ENCODE assay signal across 17 cellular contexts in the genomic region with DNA sequence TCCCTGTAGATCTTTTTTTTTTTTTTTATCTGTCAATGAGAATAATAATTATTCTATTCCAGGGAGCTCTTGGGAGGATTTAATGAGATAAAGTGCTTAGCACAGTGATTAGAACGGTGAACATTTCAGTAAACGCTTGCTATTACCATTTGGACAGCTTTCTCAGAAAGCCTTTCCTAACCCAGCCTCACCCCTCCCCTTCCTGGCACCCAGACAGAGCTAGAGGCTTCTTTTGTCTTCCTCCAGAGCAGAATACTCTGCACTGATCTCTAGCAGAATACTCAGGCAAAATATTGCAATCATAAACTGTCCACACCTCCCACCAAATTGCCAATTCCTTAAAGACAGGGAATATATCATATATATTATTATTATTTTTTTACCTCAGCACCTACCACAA.
A peak's percentile ranks its signal among the peaks of the same experiment; 100 is the strongest.
DNase-seq lines count a peak whose midpoint lies in the region; ATAC-seq and TF ChIP-seq lines count a peak whose summit lies in the region.
"Had no signal": no experiment of that assay in that cellular context is flagged by ENCODE, and none has a peak within 500 bp of the region (broad histone marks: within the 10 kb centered on the region; RNA-seq: fewer than 3 reads in every experiment).

No MANE protein-coding gene starts in this region.

- H3K27ac Mint-ChIP-seq in neural progenitor cell = no peak overlapping the region
- H3K27ac Mint-ChIP-seq in effector memory CD8-positive, alpha-beta T cell = peak overlapping the region in 1 of 2 donors; percentile 6
- H3K27ac Mint-ChIP-seq: B cell had no signal

- no peaks in the 10 kb centered on the region for H3F3A ChIP-seq in neural progenitor cell (ENCODE audit: low read depth)

- ATAC-seq in effector memory CD8-positive, alpha-beta T cell (replicated peaks) = no peak
- ATAC-seq: HepG2, Panc1 had no signal

- no peak overlapping the region for H3K4me3 Mint-ChIP-seq in neural progenitor cell
- H3K4me3 Mint-ChIP-seq in effector memory CD8-positive, alpha-beta T cell = no peak overlapping the region
- H3K4me3 Mint-ChIP-seq: B cell had no signal

- no peaks in the 10 kb centered on the region for H3K79me2 ChIP-seq in neural progenitor cell (ENCODE audit: low read depth)

- H3K4me1 ChIP-seq in neural progenitor cell = peaks cover 8% of the 10 kb centered on the region

- no peaks in the 10 kb centered on the region for H3K9me3 ChIP-seq in neural progenitor cell (ENCODE audit: low read depth)

- H4K20me1 ChIP-seq in neural progenitor cell (ENCODE audit: low read depth) = no peaks in the 10 kb centered on the region

- TF ChIP-seq CTCF in fibroblast of pulmonary artery (IDR thresholded peaks at IDR 0.05; ENCODE audit: low read length, missing control alignments) (no peak), neural progenitor cell (IDR thresholded peaks at IDR 0.05) (no peak)

- no peaks in the 10 kb centered on the region for H3K27me3 ChIP-seq in neural progenitor cell

- no peaks in the 10 kb centered on the region for H3K36me3 ChIP-seq in neural progenitor cell

- H3K4me3 ChIP-seq in fibroblast of pulmonary artery (replicated peaks; ENCODE audit: low read depth, low read length) (no peak overlapping the region), neural progenitor cell (no peak overlapping the region)

- no peak overlapping the region for H3K9ac ChIP-seq in neural progenitor cell

- DNase-seq in Ammon's horn (ENCODE audit: low spot score) = peak; percentile 52
- DNase-seq in GF-D8 (lab: John Stamatoyannopoulos, UW) = peak; percentile 7
- DNase-seq in fibroblast of pulmonary artery (ENCODE audit: low read depth) = peak; percentile 18
- DNase-seq in neural progenitor cell (ENCODE audit: low spot score) = peak; percentile 3
- DNase-seq in effector memory CD8-positive, alpha-beta T cell = no peak
- DNase-seq in mucosa of gallbladder (ENCODE audit: low spot score) = no peak
- DNase-seq in stimulated activated CD4-positive, alpha-beta T cell treated with anti-CD3 and anti-CD28 coated beads, Interleukin-2, amount 100 ng/mL, for 48 hours = no peak
- DNase-seq: COR-L47, KG1, MV-4-11, NCI-H1417 treated with DMSO at 0.1 percent for 48 hours, NCI-H187 treated with DMSO at 0.1 percent for 48 hours, NCI-H226, NCI-H524 treated with DMSO at 0.1 percent for 48 hours had no signal

- no peaks in the 10 kb centered on the region for H3K9me3 Mint-ChIP-seq in neural progenitor cell
- H3K9me3 Mint-ChIP-seq in effector memory CD8-positive, alpha-beta T cell = no peaks in the 10 kb centered on the region

- H2AFZ ChIP-seq in neural progenitor cell (replicated peaks) = no peak overlapping the region

- peaks cover 4% of the 10 kb centered on the region for H3K4me1 Mint-ChIP-seq in neural progenitor cell
- peaks cover 6 to 7% of the 10 kb centered on the region in 2 donors for H3K4me1 Mint-ChIP-seq in effector memory CD8-positive, alpha-beta T cell (ENCODE audit: low read depth in 2 of 2)

- no peak overlapping the region for H3K27ac ChIP-seq in neural progenitor cell

- no peaks in the 10 kb centered on the region for H3K27me3 Mint-ChIP-seq in neural progenitor cell (ENCODE audit: insufficient read depth, low read depth)
- H3K27me3 Mint-ChIP-seq in effector memory CD8-positive, alpha-beta T cell = no peaks in the 10 kb centered on the region
- H3K27me3 Mint-ChIP-seq: B cell had no signal

- H3K4me2 ChIP-seq in neural progenitor cell = no peak overlapping the region

- no peaks in the 10 kb centered on the region for H3K36me3 Mint-ChIP-seq in neural progenitor cell
- no peaks in the 10 kb centered on the region for H3K36me3 Mint-ChIP-seq in effector memory CD8-positive, alpha-beta T cell (ENCODE audit: insufficient read depth)

Comparison
In these comparisons a context has a peak if more than half of its experiments do, and no peak if none do; other contexts are left out.
1. DNase-seq: peak in Ammon's horn (single experiment), GF-D8 (single experiment), fibroblast of pulmonary artery (single experiment) and neural progenitor cell (single experiment); none in effector memory CD8-positive, alpha-beta T cell (0 of 3), mucosa of gallbladder (single experiment) and stimulated activated CD4-positive, alpha-beta T cell treated with anti-CD3 and anti-CD28 coated beads, Interleukin-2, amount 100 ng/mL, for 48 hours (0 of 2).